20 cellular contexts compared by ENCODE assay signal in the genomic region with DNA sequence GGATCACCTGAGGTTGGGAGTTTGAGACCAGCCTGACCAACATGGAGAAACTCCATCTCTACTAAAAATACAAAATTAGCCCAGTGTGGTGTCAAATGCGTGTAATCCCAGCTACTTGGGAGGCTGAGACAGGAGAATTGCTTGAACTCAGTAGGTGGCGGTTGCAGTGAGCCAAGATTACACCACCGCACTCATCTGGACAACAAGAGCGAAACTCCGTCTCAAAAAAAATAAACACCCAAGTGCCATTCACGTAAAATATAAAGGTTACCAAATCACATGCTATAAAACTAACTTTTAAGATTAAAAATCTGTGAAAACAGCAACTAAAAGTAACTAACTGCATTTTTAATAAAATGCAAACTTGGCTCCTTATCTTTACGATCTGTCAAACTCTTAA.
"Had no signal": no experiment of that assay in that cellular context is flagged by ENCODE, and none has a peak within 500 bp of the region (broad histone marks: within the 10 kb centered on the region; RNA-seq: fewer than 3 reads in every experiment).

No MANE protein-coding gene starts in this region.

- H3K9me3 Mint-ChIP-seq: activated CD4-positive, alpha-beta memory T cell treated with anti-CD3 and anti-CD28 coated beads for 36 hours; activated CD4-positive, alpha-beta T cell treated with anti-CD3 and anti-CD28 coated beads, Interleukin-2, amount 10 ng/mL, durations not matched to agents 7 days and 5 days; activated naive CD8-positive, alpha-beta T cell treated with anti-CD3 and anti-CD28 coated beads, Interleukin-2, amount 10 ng/mL, durations not matched to agents 7 days and 5 days; T-cell had no signal

- H3K4me3 Mint-ChIP-seq: activated CD4-positive, alpha-beta memory T cell treated with anti-CD3 and anti-CD28 coated beads for 36 hours; activated CD4-positive, alpha-beta T cell treated with anti-CD3 and anti-CD28 coated beads, Interleukin-2, amount 10 ng/mL, durations not matched to agents 7 days and 5 days; activated naive CD8-positive, alpha-beta T cell treated with anti-CD3 and anti-CD28 coated beads, Interleukin-2, amount 10 ng/mL, durations not matched to agents 7 days and 5 days; activated T-cell treated with anti-CD3 and anti-CD28 coated beads, Interleukin-2, amount 50 U/mL, for 72 hours; T-cell had no signal

- H3K36me3 ChIP-seq: Peyer's patch had no signal

- H3K27ac ChIP-seq: Peyer's patch, VCaP had no signal

- DNase-seq: activated CD4-positive, alpha-beta memory T cell treated with anti-CD3 and anti-CD28 coated beads for 36 hours; activated CD4-positive, alpha-beta T cell treated with anti-CD3 and anti-CD28 coated beads, Interleukin-2, amount 10 ng/mL, durations not matched to agents 7 days and 5 days; activated CD4-positive, CD25-positive, alpha-beta regulatory T cell; activated CD8-positive, alpha-beta memory T cell treated with anti-CD3 and anti-CD28 coated beads for 24 hours; activated naive CD4-positive, alpha-beta T cell treated with anti-CD3 and anti-CD28 coated beads, Interleukin-2, amount 50 U/mL, for 16 hours; activated naive CD8-positive, alpha-beta T cell treated with anti-CD3 and anti-CD28 coated beads, Interleukin-2, amount 10 ng/mL, durations not matched to agents 7 days and 5 days; activated T-cell treated with anti-CD3 and anti-CD28 coated beads, Interleukin-2, amount 50 U/mL, for 72 hours; aorta; central memory CD4-positive, alpha-beta T cell; Karpas-422; MM.1S; NCI-H1105; NCI-H1436 treated with DMSO at 0.1 percent for 48 hours; NCI-H187; NCI-H2081; NCI-H510A treated with DMSO at 0.1 percent for 48 hours; Peyer's patch; SHP77; T-cell had no signal

- H3K4me3 ChIP-seq: Peyer's patch had no signal

- H3K9me3 ChIP-seq: Peyer's patch had no signal

- H3K27ac Mint-ChIP-seq: activated CD4-positive, alpha-beta memory T cell treated with anti-CD3 and anti-CD28 coated beads for 36 hours; activated CD4-positive, alpha-beta T cell treated with anti-CD3 and anti-CD28 coated beads, Interleukin-2, amount 10 ng/mL, durations not matched to agents 7 days and 5 days; activated naive CD8-positive, alpha-beta T cell treated with anti-CD3 and anti-CD28 coated beads, Interleukin-2, amount 10 ng/mL, durations not matched to agents 7 days and 5 days; activated T-cell treated with anti-CD3 and anti-CD28 coated beads, Interleukin-2, amount 50 U/mL, for 72 hours; T-cell had no signal

- H3K27me3 ChIP-seq: Peyer's patch had no signal

- H3K4me1 ChIP-seq: Peyer's patch had no signal

- H3K27me3 Mint-ChIP-seq: activated CD4-positive, alpha-beta memory T cell treated with anti-CD3 and anti-CD28 coated beads for 36 hours; activated CD4-positive, alpha-beta T cell treated with anti-CD3 and anti-CD28 coated beads, Interleukin-2, amount 10 ng/mL, durations not matched to agents 7 days and 5 days; activated naive CD8-positive, alpha-beta T cell treated with anti-CD3 and anti-CD28 coated beads, Interleukin-2, amount 10 ng/mL, durations not matched to agents 7 days and 5 days; T-cell had no signal

- ATAC-seq: activated T-cell treated with anti-CD3 and anti-CD28 coated beads, Interleukin-2, amount 50 U/mL, for 72 hours; T-cell had no signal
